ENCODE assay signal across 8 cellular contexts in the genomic region with DNA sequence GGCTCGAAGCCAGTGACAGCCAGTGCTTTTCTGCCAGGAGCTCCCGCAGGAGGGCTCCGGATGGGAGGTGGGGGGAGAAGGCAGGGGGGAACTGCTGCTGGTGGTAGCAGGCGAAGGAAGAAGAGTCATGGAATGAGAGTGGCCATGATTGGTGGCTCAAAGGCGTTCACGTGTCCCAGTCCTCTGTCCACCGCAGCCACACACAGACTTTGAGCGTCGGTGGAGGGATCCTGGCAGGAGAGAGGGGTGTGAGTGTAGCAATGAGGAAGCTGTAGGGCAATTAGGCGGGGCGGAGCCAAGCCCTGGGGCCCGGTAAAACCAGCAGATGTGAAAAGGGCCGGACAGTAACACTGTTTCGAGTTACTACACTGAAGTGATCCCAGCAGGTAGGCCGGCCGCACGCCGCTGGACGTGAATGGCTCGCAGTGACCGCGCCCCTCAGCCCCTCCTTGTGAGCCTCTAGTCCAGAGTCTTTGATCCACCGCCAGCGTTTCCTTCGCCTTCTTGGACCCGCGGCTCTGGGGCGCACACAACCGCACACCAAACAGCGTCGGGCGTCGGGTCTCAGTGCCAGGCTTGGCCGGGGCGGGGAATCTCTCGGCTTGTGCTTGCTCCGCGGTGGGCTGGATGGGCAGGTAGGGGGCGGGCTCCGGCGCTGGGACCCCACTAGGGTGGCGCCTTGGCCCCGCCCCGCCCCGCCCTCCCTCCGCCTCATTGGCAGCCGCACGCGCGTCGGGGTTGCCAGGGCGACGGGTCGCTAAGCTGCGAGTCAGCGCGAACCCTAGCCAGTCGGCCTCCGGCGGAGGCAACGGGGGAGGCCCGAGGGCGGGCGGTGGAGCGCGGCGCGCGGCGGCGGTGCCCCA. TPM values are rescaled to one million over a fixed set of nuclear protein-coding genes. Genes with fewer than 3 reads are reported as not detected.
A peak's percentile ranks its signal among the peaks of the same experiment; 100 is the strongest.
DNase-seq lines count a peak whose midpoint lies in the region; ATAC-seq lines count a peak whose summit lies in the region.

A gene (plus strand): TSS at position 788 of the 863 bp plus-strand sequence. CDS start 250 bp downstream, outside the sequence.

- H3K4me3 ChIP-seq in mesenchymal stem cell (ENCODE audit: insufficient read depth in 1 of 2, low read depth in 1 of 2, low read length in 2 of 2), result peak within 1 kb of the TSS; percentile 23 to 69

- peaks cover 0 to 4% of the 10 kb centered on the region in 2 donors for H3K36me3 Mint-ChIP-seq in stimulated activated naive B cell treated with anti-CD40 and anti-IgM and Interleukin-4, amounts not matched to agents 10 μg/mL and 1 μg/mL and 100 μg/mL, for 72 hours

- H3K4me3 Mint-ChIP-seq in stimulated activated naive B cell treated with anti-CD40 and anti-IgM and Interleukin-4, amounts not matched to agents 10 μg/mL and 1 μg/mL and 100 μg/mL, for 72 hours, result peak within 1 kb of the TSS; percentile 72 to 73

- peak within 1 kb of the TSS in 1 of 2 experiments; percentile 48 for H3K18ac ChIP-seq in mesenchymal stem cell (ENCODE audit: low read depth in 1 of 2, low read length in 2 of 2)

- peak within 1 kb of the TSS; percentile 4 for H2BK15ac ChIP-seq in mesenchymal stem cell (ENCODE audit: low read depth, poor library complexity, severe bottlenecking)

- 3% methylated on average over 48 of the region's 71 CpGs for WGBS in mesenchymal stem cell

- peak within 1 kb of the TSS in 1 of 2 experiments; percentile 67 for H3K23ac ChIP-seq in mesenchymal stem cell (ENCODE audit: low read length in 2 of 2)

- H3K79me1 ChIP-seq in mesenchymal stem cell (replicated peaks; ENCODE audit: low read length, poor library complexity, severe bottlenecking), result no peaks in the 10 kb centered on the region

- H2AFZ ChIP-seq in mesenchymal stem cell (ENCODE audit: low read depth, low read length), result peak within 1 kb of the TSS; percentile 78

- DNase-seq in stimulated activated naive CD4-positive, alpha-beta T cell treated with Interleukin-2 at 50 U/mL for 16 hours (lab: John Stamatoyannopoulos, UW), result peak; percentile 23
- DNase-seq in stimulated activated naive CD4-positive, alpha-beta T cell (lab: John Stamatoyannopoulos, UW), result no peak
- peak; percentile 36 for DNase-seq in NCI-H82 treated with DMSO at 0.1 percent for 48 hours (lab: John Stamatoyannopoulos, UW; ENCODE audit: unreplicated experiment)
- peak; percentile 51 for DNase-seq in astrocyte of the hippocampus (ENCODE audit: low read depth, low spot score)
- no peak for DNase-seq in mesenchymal stem cell
- no peak for DNase-seq in stimulated activated naive B cell treated with anti-CD40 and anti-IgM and Interleukin-4, amounts not matched to agents 10 μg/mL and 1 μg/mL and 100 μg/mL, for 72 hours
- no peak for DNase-seq in epidermal melanocyte (ENCODE audit: insufficient read length, low spot score)

- no peaks in the 10 kb centered on the region for H3K9me3 ChIP-seq in mesenchymal stem cell (ENCODE audit: control insufficient read depth, low read length)

- peaks cover 17% of the 10 kb centered on the region for H3K4me1 ChIP-seq in mesenchymal stem cell (ENCODE audit: control insufficient read depth, insufficient read depth, low read depth, low read length)

- H3K36me3 ChIP-seq in mesenchymal stem cell (ENCODE audit: control insufficient read depth in 1 of 2, insufficient read depth in 2 of 2, low read depth in 1 of 2, low read length in 2 of 2), result no peaks in the 10 kb centered on the region

- no peak within 1 kb of the TSS for H3K14ac ChIP-seq in mesenchymal stem cell (ENCODE audit: low read length in 2 of 2)

- H4K91ac ChIP-seq in mesenchymal stem cell (ENCODE audit: low read length), result no peak within 1 kb of the TSS

- peak within 1 kb of the TSS; percentile 37 for H3K27ac Mint-ChIP-seq in stimulated activated naive B cell treated with anti-CD40 and anti-IgM and Interleukin-4, amounts not matched to agents 10 μg/mL and 1 μg/mL and 100 μg/mL, for 72 hours

- H3K9me3 Mint-ChIP-seq in stimulated activated naive B cell treated with anti-CD40 and anti-IgM and Interleukin-4, amounts not matched to agents 10 μg/mL and 1 μg/mL and 100 μg/mL, for 72 hours, result no peaks in the 10 kb centered on the region

- no peak within 1 kb of the TSS for H2BK5ac ChIP-seq in mesenchymal stem cell (ENCODE audit: low read depth, low read length, poor library complexity, severe bottlenecking)

- peaks cover 60 to 81% of the 10 kb centered on the region in 2 experiments for H3K27me3 ChIP-seq in mesenchymal stem cell (ENCODE audit: control insufficient read depth in 1 of 2, insufficient read depth in 1 of 2, low read length in 2 of 2)

- peak within 1 kb of the TSS; percentile 79 for H3K4me2 ChIP-seq in mesenchymal stem cell (ENCODE audit: low read length, poor library complexity, severe bottlenecking)

- peak; percentile 25 to 28 for ATAC-seq in stimulated activated naive B cell treated with anti-CD40 and anti-IgM and Interleukin-4, amounts not matched to agents 10 μg/mL and 1 μg/mL and 100 μg/mL, for 72 hours (replicated peaks)
- ATAC-seq in GM19023 (IDR thresholded peaks at IDR 0.05; ENCODE audit: unreplicated experiment), result no peak

- H3K27me3 Mint-ChIP-seq in stimulated activated naive B cell treated with anti-CD40 and anti-IgM and Interleukin-4, amounts not matched to agents 10 μg/mL and 1 μg/mL and 100 μg/mL, for 72 hours, result peaks cover 62 to 77% of the 10 kb centered on the region in 2 donors

- H4K8ac ChIP-seq in mesenchymal stem cell (ENCODE audit: low read length), result no peak within 1 kb of the TSS

- H3K4ac ChIP-seq in mesenchymal stem cell (ENCODE audit: low read depth in 1 of 2, low read length in 2 of 2), result no peak within 1 kb of the TSS

- no peak within 1 kb of the TSS for H2BK120ac ChIP-seq in mesenchymal stem cell (ENCODE audit: low read depth, low read length)

- no peak within 1 kb of the TSS for H3K27ac ChIP-seq in mesenchymal stem cell (ENCODE audit: low read length, poor library complexity, severe bottlenecking)

- no peak within 1 kb of the TSS for H3K9ac ChIP-seq in mesenchymal stem cell (ENCODE audit: low read length)

- no peak within 1 kb of the TSS for H2AK5ac ChIP-seq in mesenchymal stem cell (ENCODE audit: low read length, severe bottlenecking)

- no peak within 1 kb of the TSS for H2BK12ac ChIP-seq in mesenchymal stem cell (ENCODE audit: low read length in 2 of 2)

- H3K4me1 Mint-ChIP-seq in stimulated activated naive B cell treated with anti-CD40 and anti-IgM and Interleukin-4, amounts not matched to agents 10 μg/mL and 1 μg/mL and 100 μg/mL, for 72 hours, result peaks cover 10 to 17% of the 10 kb centered on the region in 2 donors

RNA-seq across cellular contexts. Expression of the gene that starts here (rescaled TPM):
- not detected for polyA plus RNA-seq in mesenchymal stem cell (2013, experiment 1 of 2)
- 0.03 TPM for polyA plus RNA-seq in mesenchymal stem cell (2013, experiment 2 of 2)

Comparison
In these comparisons a context has a peak if more than half of its experiments do, and no peak if none do; other contexts are left out.
1. DNase-seq: peak in stimulated activated naive CD4-positive, alpha-beta T cell treated with Interleukin-2 at 50 U/mL for 16 hours (single experiment), NCI-H82 treated with DMSO at 0.1 percent for 48 hours (single experiment) and astrocyte of the hippocampus (single experiment); none in stimulated activated naive CD4-positive, alpha-beta T cell (0 of 6), mesenchymal stem cell (single experiment), stimulated activated naive B cell treated with anti-CD40 and anti-IgM and Interleukin-4, amounts not matched to agents 10 μg/mL and 1 μg/mL and 100 μg/mL, for 72 hours (single experiment) and epidermal melanocyte (single experiment).